Comparison of ENCODE assay signal across 10 cellular contexts in the genomic region with DNA sequence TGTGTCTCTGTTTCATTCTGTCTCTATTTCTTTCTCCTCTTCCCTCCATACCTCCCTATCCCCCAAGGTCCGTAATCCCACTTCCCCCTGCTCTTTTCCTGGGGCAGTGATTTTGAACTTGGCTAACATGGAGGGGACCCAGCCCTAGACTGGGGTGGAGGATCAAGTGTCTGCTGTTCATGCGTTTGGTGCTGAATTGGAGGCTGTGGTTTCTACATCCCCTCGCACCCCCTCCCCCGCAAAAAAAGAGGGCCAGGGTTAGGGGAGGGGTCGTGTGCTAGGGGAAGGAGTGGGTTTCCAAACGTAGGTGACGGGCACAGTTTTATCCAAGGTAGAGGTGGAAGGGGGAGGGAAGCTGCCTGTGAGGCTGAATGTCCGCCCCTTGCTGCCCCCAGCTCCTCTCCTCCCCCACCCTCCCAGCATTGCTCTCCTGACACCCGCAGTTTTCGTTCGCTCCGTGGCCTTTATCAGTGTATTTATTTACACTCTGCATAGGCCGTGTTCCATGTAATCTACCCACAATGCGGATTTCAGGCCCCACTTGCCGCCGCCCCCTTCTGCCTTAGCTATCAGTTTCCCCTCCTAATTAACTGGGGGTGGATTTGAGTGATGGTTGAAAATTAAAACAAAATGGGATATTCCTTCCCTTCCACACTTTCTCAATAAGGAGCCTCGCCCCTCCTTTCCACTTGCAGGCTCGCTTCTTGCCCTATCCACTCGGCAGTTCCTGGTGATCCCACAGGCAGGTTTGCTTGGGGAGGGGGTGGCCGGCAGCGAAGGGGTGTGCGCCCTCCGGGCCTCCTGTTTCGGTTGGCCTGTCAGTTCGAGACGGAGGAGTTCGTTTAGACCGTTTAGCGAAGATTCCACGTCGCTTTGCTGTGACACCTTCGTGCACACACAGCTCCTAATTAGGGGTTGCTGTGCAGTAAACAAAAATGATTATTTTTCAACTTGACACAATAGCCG. TPM values are rescaled to one million over a fixed set of nuclear protein-coding genes. Genes with fewer than 3 reads are reported as not detected.
DNase-seq lines count a peak whose midpoint lies in the region; ATAC-seq and TF ChIP-seq lines count a peak whose summit lies in the region.
"Had no signal": no experiment of that assay in that cellular context is flagged by ENCODE, and none has a peak within 500 bp of the region (broad histone marks: within the 10 kb centered on the region; RNA-seq: fewer than 3 reads in every experiment).

No MANE protein-coding gene starts in this region.

- WGBS in heart right ventricle, 2 donors, result 18 to 19% methylated on average over 33 of the region's 33 CpGs

- intact Hi-C loops in heart right ventricle (cut with DNase I), result loop anchor here in 9 of 10 donors (5.0 to 10.0 kb wide), 10 partner anchors 59 to 248 kb away; no protein-coding TSS in a partner anchor
- intact Hi-C loops in left ventricle myocardium superior (cut with micrococcal nuclease), result loop anchor here (10.0 kb wide), 1 partner anchor 148 kb away; no protein-coding TSS in a partner anchor
- intact Hi-C loops in activated CD4-positive, alpha-beta memory T cell treated with anti-CD3 and anti-CD28 coated beads for 36 hours (cut with micrococcal nuclease), result loop anchor here (5.0 to 10.0 kb wide), 2 partner anchors 332 to 721 kb away; a partner anchor contains a TSS

- ATAC-seq in heart right ventricle, result no peak
- ATAC-seq in left ventricle myocardium superior, result no peak
- no peak for ATAC-seq in thoracic aorta (ENCODE audit: insufficient number of reproducible peaks, low FRiP score, low read depth)

- H3K4me1 Mint-ChIP-seq in activated CD4-positive, alpha-beta memory T cell treated with anti-CD3 and anti-CD28 coated beads for 36 hours (ENCODE audit: low read depth), result peaks cover 32% of the 10 kb centered on the region

- no peaks in the 10 kb centered on the region for H3K9me3 Mint-ChIP-seq in activated CD4-positive, alpha-beta memory T cell treated with anti-CD3 and anti-CD28 coated beads for 36 hours

- no peaks in the 10 kb centered on the region for H3K9me3 ChIP-seq in heart right ventricle
- H3K9me3 ChIP-seq in thoracic aorta, result no peaks in the 10 kb centered on the region

- H3K4me1 ChIP-seq in heart right ventricle (peaks cover 0 to 52% (median 27%) of the 10 kb centered on the region in 9 donors), thoracic aorta (ENCODE audit: control insufficient read depth in 1 of 2, low read depth in 2 of 2) (peaks cover 9 to 40% of the 10 kb centered on the region in 2 donors)

- POLR2A ChIA-PET in activated CD4-positive, alpha-beta memory T cell treated with anti-CD3 and anti-CD28 coated beads for 36 hours (lab: Charles Lee), result no interaction called here

- no peaks in the 10 kb centered on the region for H3K36me3 ChIP-seq in heart right ventricle
- H3K36me3 ChIP-seq in thoracic aorta, result no peaks in the 10 kb centered on the region

- TF ChIP-seq CTCF in heart right ventricle (IDR thresholded peaks at IDR 0.05) (no peak), thoracic aorta (IDR thresholded peaks at IDR 0.05) (no peak)

- H3K4me3 Mint-ChIP-seq in activated CD4-positive, alpha-beta memory T cell treated with anti-CD3 and anti-CD28 coated beads for 36 hours, result peak overlapping the region; percentile 69

- H3K4me3 ChIP-seq in heart right ventricle (peak overlapping the region in 8 of 10 donors; percentile 48 to 84 (median 69)), thoracic aorta (peak overlapping the region; percentile 85)

- H3K27ac Mint-ChIP-seq in activated CD4-positive, alpha-beta memory T cell treated with anti-CD3 and anti-CD28 coated beads for 36 hours, result no peak overlapping the region

- H3K27me3 ChIP-seq in heart right ventricle (peaks cover 0 to 78% (median 20%) of the 10 kb centered on the region in 7 donors), thoracic aorta (replicated peaks; ENCODE audit: insufficient read depth) (no peaks in the 10 kb centered on the region)

- no peak for DNase-seq in heart right ventricle
- DNase-seq in left ventricle myocardium superior, result no peak
- no peak for DNase-seq in activated CD4-positive, alpha-beta memory T cell treated with anti-CD3 and anti-CD28 coated beads for 36 hours
- peak; percentile 73 for DNase-seq in left kidney (ENCODE audit: low read depth, low spot score)
- DNase-seq in thoracic aorta (ENCODE audit: low spot score), result no peak
- DNase-seq in foreskin melanocyte, result no peak
- DNase-seq in putamen (ENCODE audit: low spot score), result no peak
- DNase-seq in RPMI8226, result no peak
- DNase-seq: GDM1, NCI-H187 treated with DMSO at 0.1 percent for 48 hours had no signal

- H3K36me3 Mint-ChIP-seq in activated CD4-positive, alpha-beta memory T cell treated with anti-CD3 and anti-CD28 coated beads for 36 hours, result no peaks in the 10 kb centered on the region

- CTCF ChIA-PET in activated CD4-positive, alpha-beta memory T cell treated with anti-CD3 and anti-CD28 coated beads for 36 hours (lab: Charles Lee), result interaction anchor here (2.0 kb wide), 1 partner anchor 11 kb away, joined by 8 read pairs; no protein-coding TSS in a partner anchor

- H3K27me3 Mint-ChIP-seq in activated CD4-positive, alpha-beta memory T cell treated with anti-CD3 and anti-CD28 coated beads for 36 hours, result peaks cover 59% of the 10 kb centered on the region

- H3K27ac ChIP-seq in heart right ventricle (no peak overlapping the region), thoracic aorta (no peak overlapping the region)

RNA-seq across cellular contexts. Expression of a gene that starts 2.0 kb away (rescaled TPM):
- total RNA-seq in heart right ventricle (10 to 100 TPM in 9 of 10 donors, 1 to 10 TPM in 1; 6.4 to 36.7 (median 14.4) TPM), left ventricle myocardium superior (23.6 TPM), thoracic aorta (1 to 10 TPM; 2.0 to 4.5 TPM)
- 10 to 100 TPM in 1 of 2 donors, 1 to 10 TPM in 1; 1.4 to 11.9 TPM for polyA plus RNA-seq in heart right ventricle
- total RNA-seq in activated CD4-positive, alpha-beta memory T cell treated with anti-CD3 and anti-CD28 coated beads for 36 hours, result 1 to 10 TPM; 1.3 to 1.4 TPM
